In the genomic region with DNA sequence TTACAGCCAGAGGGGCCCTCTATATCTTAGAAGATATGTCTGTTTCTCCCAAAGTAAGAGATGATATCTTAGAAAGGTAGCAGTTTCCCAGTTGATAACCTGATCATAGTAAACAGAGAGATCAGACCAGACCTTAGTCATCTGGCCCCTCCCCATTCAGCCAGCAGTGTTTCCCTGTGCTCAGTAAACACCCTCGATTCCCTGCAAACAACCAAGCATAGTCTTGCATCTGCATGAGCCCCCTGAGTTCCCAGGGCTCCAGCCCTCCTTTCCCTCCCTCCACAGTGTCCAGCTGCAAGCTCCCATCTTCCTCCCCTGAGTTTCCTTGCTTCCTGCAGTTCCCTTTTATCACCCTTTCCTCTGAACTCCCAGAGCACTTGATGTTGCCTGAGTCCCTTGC, we compare ENCODE assay signal across 21 cellular contexts. TPM values are rescaled to one million over a fixed set of nuclear protein-coding genes. Genes with fewer than 3 reads are reported as not detected.
DNase-seq lines count a peak whose midpoint lies in the region; ATAC-seq, FAIRE-seq and TF ChIP-seq lines count a peak whose summit lies in the region.
"Had no signal": no experiment of that assay in that cellular context is flagged by ENCODE, and none has a peak within 500 bp of the region (broad histone marks: within the 10 kb centered on the region; RNA-seq: fewer than 3 reads in every experiment).

No MANE protein-coding gene starts in this region.

- peaks cover 59% of the 10 kb centered on the region for H3K4me1 ChIP-seq in HepG2 (ENCODE audit: insufficient read depth, low read length)
- no peaks in the 10 kb centered on the region for H3K4me1 ChIP-seq in right lobe of liver
- peaks cover 35% of the 10 kb centered on the region for H3K4me1 ChIP-seq in mesendoderm (ENCODE audit: control insufficient read depth, low read depth, low read length)
- peaks cover 78% of the 10 kb centered on the region for H3K4me1 ChIP-seq in vagina

- no peak overlapping the region for H2BK15ac ChIP-seq in mesendoderm (replicated peaks; ENCODE audit: low read depth)

- POLR2A ChIA-PET in HepG2 (lab: Yijun Ruan, JAX): no interaction called here

- TF ChIP-seq EP300 in HepG2 (IDR thresholded peaks at IDR 0.05; ENCODE audit: low read depth in 2 of 2, low read length in 2 of 2) (no peak), HepG2 (CRISPR knock-in tag; IDR thresholded peaks at IDR 0.05; ENCODE audit: borderline replicate concordance) (no peak)

- no peak overlapping the region for H3K27ac Mint-ChIP-seq in stimulated activated effector memory CD8-positive, alpha-beta T cell treated with anti-CD3 and anti-CD28 coated beads, Interleukin-12 subunit alpha, Interleukin-12 subunit beta, amount 100 ng/mL, for 72 hours
- H3K27ac Mint-ChIP-seq: CD8-positive, alpha-beta memory T cell had no signal

- H3K4me2 ChIP-seq in HepG2 (ENCODE audit: low read depth, low read length) (peak overlapping the region; percentile 14), mesendoderm (ENCODE audit: low read length) (no peak overlapping the region)

- H4K8ac ChIP-seq in mesendoderm (ENCODE audit: low read depth, low read length): no peak overlapping the region

- H3K79me2 ChIP-seq in HepG2 (ENCODE audit: insufficient read depth, low read length): no peaks in the 10 kb centered on the region
- H3K79me2 ChIP-seq in mesendoderm (ENCODE audit: control insufficient read depth, insufficient read depth, low read length): peaks cover 1% of the 10 kb centered on the region

- no peaks in the 10 kb centered on the region for H4K20me1 ChIP-seq in HepG2 (ENCODE audit: insufficient read depth, low read length)

- H3K4ac ChIP-seq in mesendoderm (ENCODE audit: low read depth, low read length): peak overlapping the region; percentile 84

- H3K4me1 Mint-ChIP-seq in stimulated activated effector memory CD8-positive, alpha-beta T cell treated with anti-CD3 and anti-CD28 coated beads, Interleukin-12 subunit alpha, Interleukin-12 subunit beta, amount 100 ng/mL, for 72 hours: peaks cover 12% of the 10 kb centered on the region

- in situ Hi-C loops in HepG2 (cut with HindIII; ENCODE audit: extremely low pct_ligation_motif_present, low pct_unique_long_range_greater_than_20kb): no loop called here

- no peak overlapping the region for H3K4me3 Mint-ChIP-seq in stimulated activated effector memory CD8-positive, alpha-beta T cell treated with anti-CD3 and anti-CD28 coated beads, Interleukin-12 subunit alpha, Interleukin-12 subunit beta, amount 100 ng/mL, for 72 hours
- H3K4me3 Mint-ChIP-seq: CD8-positive, alpha-beta memory T cell had no signal

- ATAC-seq in HepG2 (peak; percentile 29), right lobe of liver (no peak)
- ATAC-seq in stimulated activated effector memory CD8-positive, alpha-beta T cell treated with anti-CD3 and anti-CD28 coated beads, Interleukin-12 subunit alpha, Interleukin-12 subunit beta, amount 100 ng/mL, for 72 hours: no peak
- ATAC-seq: esophagus mucosa, heart right ventricle, mucosa of descending colon had no signal

- H3K18ac ChIP-seq in mesendoderm (ENCODE audit: low read length): peak overlapping the region; percentile 42

- H3K36me3 Mint-ChIP-seq in stimulated activated effector memory CD8-positive, alpha-beta T cell treated with anti-CD3 and anti-CD28 coated beads, Interleukin-12 subunit alpha, Interleukin-12 subunit beta, amount 100 ng/mL, for 72 hours: no peaks in the 10 kb centered on the region
- H3K36me3 Mint-ChIP-seq: CD8-positive, alpha-beta memory T cell had no signal

- H3K9ac ChIP-seq in HepG2 (ENCODE audit: insufficient read depth, low read depth, low read length) (no peak overlapping the region), mesendoderm (ENCODE audit: low read length) (no peak overlapping the region)

- intact Hi-C loops in HepG2 (cut with micrococcal nuclease; ENCODE audit: unreplicated experiment): no loop called here
- intact Hi-C loops in right lobe of liver (cut with DNase I): no loop called here
- intact Hi-C loops in vagina (cut with DNase I): no loop called here

- H3K56ac ChIP-seq in mesendoderm (ENCODE audit: low read length): peak overlapping the region; percentile 58

- H4K5ac ChIP-seq in mesendoderm (ENCODE audit: low read length): no peak overlapping the region

- no peak overlapping the region for H2AFZ ChIP-seq in HepG2 (ENCODE audit: low read length)

- TF ChIP-seq POLR2A in HepG2 (IDR thresholded peaks at IDR 0.05; ENCODE audit: insufficient read depth in 1 of 2, low read depth in 2 of 2, low read length in 2 of 2) (no peak), right lobe of liver (IDR thresholded peaks at IDR 0.05) (no peak), vagina (IDR thresholded peaks at IDR 0.05) (no peak)

- FAIRE-seq in HepG2 (lab: Jason Lieb, UNC): peak; percentile 48
- no peak for FAIRE-seq in bronchial epithelial cell (lab: Jason Lieb, UNC)
- FAIRE-seq in frontal cortex (lab: Jason Lieb, UNC): no peak
- FAIRE-seq: colon, small intestine had no signal

- H3K27me3 ChIP-seq in HepG2 (ENCODE audit: control insufficient read depth in 1 of 2, insufficient read depth in 2 of 2, low read length in 2 of 2) (no peaks in the 10 kb centered on the region), right lobe of liver (no peaks in the 10 kb centered on the region), bronchial epithelial cell (ENCODE audit: control insufficient read depth, insufficient read depth, low read length) (no peaks in the 10 kb centered on the region), mesendoderm (ENCODE audit: insufficient read depth, low read length, poor library complexity) (no peaks in the 10 kb centered on the region), vagina (no peaks in the 10 kb centered on the region), WERI-Rb-1 (ENCODE audit: insufficient read depth, low read depth, severe bottlenecking) (no peaks in the 10 kb centered on the region)
- H3K27me3 ChIP-seq: heart right ventricle had no signal

- no peak for TF ChIP-seq RAD21 in HepG2 (CRISPR knock-in tag; IDR thresholded peaks at IDR 0.05)

- H3K27ac ChIP-seq in HepG2 (ENCODE audit: extremely low read length, insufficient read depth, low read length) (no peak overlapping the region), right lobe of liver (no peak overlapping the region), mesendoderm (ENCODE audit: low read depth, low read length) (no peak overlapping the region), vagina (peak overlapping the region; percentile 20), WERI-Rb-1 (no peak overlapping the region)
- H3K27ac ChIP-seq: VCaP had no signal

- peaks cover 6% of the 10 kb centered on the region for H3K79me1 ChIP-seq in mesendoderm (ENCODE audit: low read length)

- no peaks in the 10 kb centered on the region for H3K9me3 ChIP-seq in HepG2 (ENCODE audit: low read length)
- H3K9me3 ChIP-seq in right lobe of liver: no peaks in the 10 kb centered on the region
- H3K9me3 ChIP-seq in vagina: no peaks in the 10 kb centered on the region
- H3K9me3 ChIP-seq in WERI-Rb-1 (ENCODE audit: severe bottlenecking): no peaks in the 10 kb centered on the region
- H3K9me3 ChIP-seq: heart right ventricle, mucosa of descending colon had no signal

- no peak overlapping the region for H3K23ac ChIP-seq in mesendoderm (ENCODE audit: low read length)

- TF ChIP-seq CTCF in HepG2 (CRISPR knock-in tag; IDR thresholded peaks at IDR 0.05): no peak
- no peak for TF ChIP-seq CTCF in right lobe of liver (IDR thresholded peaks at IDR 0.05)
- no peak for TF ChIP-seq CTCF in bronchial epithelial cell (IDR thresholded peaks at IDR 0.05; ENCODE audit: insufficient read depth, low read length, severe bottlenecking)
- no peak for TF ChIP-seq CTCF in vagina (IDR thresholded peaks at IDR 0.05)
- TF ChIP-seq CTCF in WERI-Rb-1 (IDR thresholded peaks at IDR 0.05; ENCODE audit: low read depth, low read length): no peak

- no peak overlapping the region for H2BK120ac ChIP-seq in mesendoderm (ENCODE audit: low read depth, low read length)

- H2AK5ac ChIP-seq in mesendoderm (ENCODE audit: low read length): no peak overlapping the region

- BruUV-seq in HepG2 (replicated peaks; lab: Mats Ljungman, UMichigan): no TSS peak

- no peaks in the 10 kb centered on the region for H3K9me3 Mint-ChIP-seq in stimulated activated effector memory CD8-positive, alpha-beta T cell treated with anti-CD3 and anti-CD28 coated beads, Interleukin-12 subunit alpha, Interleukin-12 subunit beta, amount 100 ng/mL, for 72 hours
- H3K9me3 Mint-ChIP-seq: CD8-positive, alpha-beta memory T cell had no signal

- H3K4me3 ChIP-seq in HepG2 (replicated peaks in 1 of 3; ENCODE audit: insufficient read depth in 1 of 3, low read depth in 2 of 3, low read length in 3 of 3): no peak overlapping the region
- no peak overlapping the region for H3K4me3 ChIP-seq in right lobe of liver
- no peak overlapping the region for H3K4me3 ChIP-seq in bronchial epithelial cell (ENCODE audit: low read depth, low read length)
- no peak overlapping the region for H3K4me3 ChIP-seq in mesendoderm (ENCODE audit: low read length)
- no peak overlapping the region for H3K4me3 ChIP-seq in vagina
- H3K4me3 ChIP-seq in WERI-Rb-1 (ENCODE audit: low read depth, low read length): no peak overlapping the region
- H3K4me3 ChIP-seq: heart right ventricle, mucosa of descending colon had no signal

- H3K36me3 ChIP-seq in HepG2 (replicated peaks in 1 of 2; ENCODE audit: control insufficient read depth in 1 of 2, insufficient read depth in 2 of 2, low read length in 2 of 2): no peaks in the 10 kb centered on the region
- no peaks in the 10 kb centered on the region for H3K36me3 ChIP-seq in right lobe of liver
- no peaks in the 10 kb centered on the region for H3K36me3 ChIP-seq in bronchial epithelial cell (ENCODE audit: control insufficient read depth, insufficient read depth, low read length)
- no peaks in the 10 kb centered on the region for H3K36me3 ChIP-seq in mesendoderm (ENCODE audit: control insufficient read depth, insufficient read depth, low read length)
- H3K36me3 ChIP-seq in vagina: no peaks in the 10 kb centered on the region
- H3K36me3 ChIP-seq in WERI-Rb-1: peaks cover 8% of the 10 kb centered on the region; the same call in 1 of the 2 replicates

- DNase-seq in HepG2 (ENCODE audit: low spot score) (peak; percentile 42), right lobe of liver (no peak), bronchial epithelial cell (ENCODE audit: low read depth) (peak; percentile 54), mesendoderm (peak; percentile 58), vagina (ENCODE audit: extremely low spot score in 2 of 2) (no peak), WERI-Rb-1 (no peak), frontal cortex (ENCODE audit: low spot score in 2 of 2) (no peak)
- DNase-seq in stimulated activated effector memory CD8-positive, alpha-beta T cell treated with anti-CD3 and anti-CD28 coated beads, Interleukin-12 subunit alpha, Interleukin-12 subunit beta, amount 100 ng/mL, for 72 hours (ENCODE audit: low spot score in 2 of 2): no peak
- DNase-seq: activated effector memory CD4-positive, alpha-beta T cell treated with Interleukin-2 at 50 U/mL for 16 hours; amygdala; CD8-positive, alpha-beta memory T cell; heart right ventricle; KBM-7; mucosa of descending colon; NCI-H1092 treated with DMSO at 0.1 percent for 48 hours; small intestine; stimulated activated naive CD4-positive, alpha-beta T cell treated with Interleukin-2 at 50 U/mL for 16 hours; SW 1271 had no signal

- 0% methylated on average over 1 of the region's 1 CpG for WGBS in HepG2 (ENCODE audit: low lambda C conversion rate)
- WGBS in right lobe of liver (ENCODE audit: insufficient coverage, low coverage, low lambda C conversion rate, missing lambda C conversion rate): 0% methylated on average over 1 of the region's 1 CpG
- WGBS in mesendoderm (ENCODE audit: extremely low coverage, insufficient coverage, low lambda C conversion rate): no CpG with 5 or more reads among the region's 1 CpG

- CTCF ChIA-PET in HepG2 (lab: Yijun Ruan, JAX; ENCODE audit: low intra/inter-chr PET ratio, low total read pairs): no interaction called here

- peak overlapping the region; percentile 3 for H2BK5ac ChIP-seq in mesendoderm (ENCODE audit: low read length)

RNA-seq across cellular contexts. Expression of gene NRP2, which starts 20.3 kb away (rescaled TPM):
- total RNA-seq in HepG2 (2016; rRNA removed; fragmentation: Illumina TruSeq; extraction: Trizol) (0.60 and 1.4 TPM in 2 replicates), right lobe of liver (10 to 100 TPM in 3 of 6 experiments, 1 to 10 TPM in 3; 5.5 to 23.7 (median 8.6) TPM), bronchial epithelial cell (12.8 and 21.3 TPM in 2 replicates), vagina (65.6 TPM), frontal cortex (26.1 TPM)
- total RNA-seq in HepG2 (2016; cell fraction: cytosol; rRNA removed; fragmentation: Illumina TruSeq; extraction: Trizol; ENCODE audit: low read depth): under 0.01 and 0.20 TPM in 2 replicates
- total RNA-seq in HepG2 (2016; cell fraction: insoluble cytoplasmic fraction; rRNA removed; fragmentation: Illumina TruSeq; extraction: Trizol): 0.79 and 0.93 TPM in 2 replicates
- total RNA-seq in HepG2 (2016; cell fraction: membrane; rRNA removed; fragmentation: Illumina TruSeq; extraction: Trizol): 0.22 and 0.41 TPM in 2 replicates
- total RNA-seq in HepG2 (2016; cell fraction: nucleus; rRNA removed; fragmentation: Illumina TruSeq; extraction: Trizol): 1.4 and 2.4 TPM in 2 replicates
- polyA plus RNA-seq in HepG2 (2011; rRNA removed): 0.65 and 1.4 TPM in 2 replicates
- 0.32 and 0.37 TPM in 2 replicates for polyA plus RNA-seq in HepG2 (2011; cell fraction: cytosol; rRNA removed)
- polyA plus RNA-seq in HepG2 (2011; cell fraction: nucleus; rRNA removed): 0.51 and 0.66 TPM in 2 replicates
- 0.54 and 3.3 TPM in 2 replicates for polyA plus RNA-seq in HepG2 (2012)
- polyA plus RNA-seq in HepG2 (2016; cell fraction: cytosol; fragmentation: Illumina TruSeq; extraction: Trizol; ENCODE audit: low read depth): 0.12 and 0.16 TPM in 2 replicates
- polyA plus RNA-seq in HepG2 (2016; cell fraction: insoluble cytoplasmic fraction; fragmentation: Illumina TruSeq; extraction: Trizol; ENCODE audit: low read depth): 0.26 and 0.34 TPM in 2 replicates
- polyA plus RNA-seq in HepG2 (2016; cell fraction: membrane; fragmentation: Illumina TruSeq; extraction: Trizol; ENCODE audit: low read depth): 0.09 and 0.37 TPM in 2 replicates
- polyA plus RNA-seq in HepG2 (2016; cell fraction: nucleus; fragmentation: Illumina TruSeq; extraction: Trizol; ENCODE audit: insufficient read depth, low read depth): 1.9 and 2.1 TPM in 2 replicates
- 1.3 and 6.5 TPM in 2 replicates for polyA minus RNA-seq in HepG2 (2011; rRNA and poly(A)+ RNA removed; ENCODE audit: low replicate concordance)
- 0.49 and 0.88 TPM in 2 replicates for polyA minus RNA-seq in HepG2 (2011; cell fraction: cytosol; rRNA and poly(A)+ RNA removed)
- polyA minus RNA-seq in HepG2 (2011; cell fraction: nucleus; rRNA and poly(A)+ RNA removed): 1.4 and 1.7 TPM in 2 replicates
- 25.9 TPM for polyA plus RNA-seq in mesendoderm (2013, experiment 1 of 2)
- polyA plus RNA-seq in mesendoderm (2013, experiment 2 of 2): 23.7 TPM
- polyA plus RNA-seq: CD8-positive, alpha-beta memory T cell had no signal

Comparison
In these comparisons a context has a peak if more than half of its experiments do, and no peak if none do; other contexts are left out.
1. DNase-seq: peak in HepG2 (single experiment), bronchial epithelial cell (single experiment) and mesendoderm (single experiment); none in right lobe of liver (0 of 3), vagina (0 of 2), WERI-Rb-1 (single experiment), stimulated activated effector memory CD8-positive, alpha-beta T cell treated with anti-CD3 and anti-CD28 coated beads, Interleukin-12 subunit alpha, Interleukin-12 subunit beta, amount 100 ng/mL, for 72 hours (0 of 2) and frontal cortex (0 of 2).